Comparison of ENCODE assay signal across 8 cellular contexts in the genomic region with DNA sequence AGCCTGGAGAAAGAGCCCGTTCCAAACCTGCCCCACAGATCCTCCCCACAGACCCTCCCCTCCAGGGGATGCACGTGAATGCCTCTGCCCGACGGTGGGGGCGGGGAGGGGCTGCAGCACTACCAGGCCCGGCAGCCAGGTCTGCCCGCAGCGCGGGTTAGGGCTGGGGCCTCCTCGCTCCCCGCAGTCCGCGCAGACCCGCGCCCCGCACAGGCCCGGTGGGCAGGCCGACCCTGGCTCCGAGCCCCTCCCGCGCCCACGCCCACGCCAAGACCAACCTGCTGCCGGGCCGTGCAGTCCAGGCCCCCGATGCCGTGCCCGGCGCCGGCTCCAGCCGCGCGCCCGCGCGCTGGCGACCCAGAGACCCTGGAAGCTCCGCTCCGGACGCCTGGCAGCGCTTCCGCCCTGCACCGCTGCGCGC. TPM values are rescaled to one million over a fixed set of nuclear protein-coding genes. Genes with fewer than 3 reads are reported as not detected.
DNase-seq lines count a peak whose midpoint lies in the region; ATAC-seq lines count a peak whose summit lies in the region.

Gene RPUSD1, minus strand, starts transcription at position 404 of the 421 bp plus-strand sequence. CDS start 644 bp downstream, outside the sequence.

- no peaks in the 10 kb centered on the region for H3K9me3 Mint-ChIP-seq in activated naive CD4-positive, alpha-beta T cell treated with anti-CD3 and anti-CD28 coated beads, Interleukin-2, amount 50 U/mL, for 72 hours

- ATAC-seq in HG03175 (IDR thresholded peaks at IDR 0.05; ENCODE audit: unreplicated experiment) (peak; percentile 22), GM18519 (IDR thresholded peaks at IDR 0.05; ENCODE audit: low FRiP score, unreplicated experiment) (no peak)
- ATAC-seq in activated naive CD4-positive, alpha-beta T cell treated with anti-CD3 and anti-CD28 coated beads, Interleukin-2, amount 50 U/mL, for 72 hours: peak; percentile 26 to 35
- ATAC-seq in stimulated activated naive CD8-positive, alpha-beta T cell treated with anti-CD3 and anti-CD28 coated beads, Interleukin-15, Interleukin-2, amounts not matched to agents 100 U/mL and 50 U/mL, for 24 hours: peak; percentile 8

- peaks cover 11 to 13% of the 10 kb centered on the region in 2 donors for H3K36me3 Mint-ChIP-seq in activated naive CD4-positive, alpha-beta T cell treated with anti-CD3 and anti-CD28 coated beads, Interleukin-2, amount 50 U/mL, for 72 hours

- peak within 1 kb of the TSS; percentile 84 to 93 for H3K27ac Mint-ChIP-seq in activated naive CD4-positive, alpha-beta T cell treated with anti-CD3 and anti-CD28 coated beads, Interleukin-2, amount 50 U/mL, for 72 hours

- peak; percentile 77 for DNase-seq in NCI-H146 (lab: John Stamatoyannopoulos, UW)
- DNase-seq in NCI-H146 treated with DMSO at 0.1 percent for 48 hours (lab: John Stamatoyannopoulos, UW; ENCODE audit: unreplicated experiment): no peak
- no peak for DNase-seq in activated naive CD4-positive, alpha-beta T cell treated with anti-CD3 and anti-CD28 coated beads, Interleukin-2, amount 50 U/mL, for 72 hours (ENCODE audit: low spot score in 2 of 2)
- peak; percentile 42 for DNase-seq in iPS-NIHi7 (ENCODE audit: extremely low spot score)
- DNase-seq in stimulated activated naive CD8-positive, alpha-beta T cell treated with anti-CD3 and anti-CD28 coated beads, Interleukin-15, Interleukin-2, amounts not matched to agents 100 U/mL and 50 U/mL, for 24 hours: no peak
- no peak for DNase-seq in AG08396 (ENCODE audit: low spot score)

RNA-seq across cellular contexts. Expression of gene RPUSD1, which starts in this region (rescaled TPM):
- 10 to 100 TPM; 11.2 to 27.1 TPM for total RNA-seq in activated naive CD4-positive, alpha-beta T cell treated with anti-CD3 and anti-CD28 coated beads, Interleukin-2, amount 50 U/mL, for 72 hours

Comparison
In these comparisons a context has a peak if more than half of its experiments do, and no peak if none do; other contexts are left out.
1. DNase-seq: peak in NCI-H146 (single experiment) and iPS-NIHi7 (single experiment); none in NCI-H146 treated with DMSO at 0.1 percent for 48 hours (single experiment), activated naive CD4-positive, alpha-beta T cell treated with anti-CD3 and anti-CD28 coated beads, Interleukin-2, amount 50 U/mL, for 72 hours (0 of 2), stimulated activated naive CD8-positive, alpha-beta T cell treated with anti-CD3 and anti-CD28 coated beads, Interleukin-15, Interleukin-2, amounts not matched to agents 100 U/mL and 50 U/mL, for 24 hours (single experiment) and AG08396 (single experiment).